Comparison of ENCODE assay signal across 16 cellular contexts in the genomic region with DNA sequence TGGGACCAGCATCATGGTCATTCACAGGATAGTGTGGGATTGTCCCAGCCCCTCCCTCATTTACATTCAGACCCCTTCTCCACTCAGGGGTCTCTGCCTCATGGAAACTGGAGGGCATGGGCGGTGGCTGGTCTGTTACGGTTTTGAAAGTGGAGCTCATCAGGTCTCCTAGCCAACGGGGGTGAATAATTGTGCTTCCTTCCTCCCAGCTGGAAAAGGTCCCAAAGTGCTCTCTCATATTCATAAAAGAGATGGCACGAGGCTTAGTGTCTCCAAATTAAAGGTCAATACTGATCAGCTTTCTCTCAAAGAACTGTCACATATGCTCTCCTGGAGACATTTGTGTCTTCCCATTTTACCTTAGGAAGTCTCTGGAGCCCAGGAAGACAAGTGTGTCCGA. TPM values are rescaled to one million over a fixed set of nuclear protein-coding genes. Genes with fewer than 3 reads are reported as not detected.
DNase-seq lines count a peak whose midpoint lies in the region; ATAC-seq and TF ChIP-seq lines count a peak whose summit lies in the region.
"Had no signal": no experiment of that assay in that cellular context is flagged by ENCODE, and none has a peak within 500 bp of the region (broad histone marks: within the 10 kb centered on the region; RNA-seq: fewer than 3 reads in every experiment).

No MANE protein-coding gene starts in this region.

- DNase-seq in NT2/D1 (ENCODE audit: low read depth, low spot score), result no peak
- DNase-seq in endodermal cell, result no peak
- DNase-seq in nephron progenitor cell, result no peak
- no peak for DNase-seq in NCI-H2029 treated with DMSO at 0.1 percent for 48 hours (lab: John Stamatoyannopoulos, UW)
- no peak for DNase-seq in putamen (ENCODE audit: low spot score)
- no peak for DNase-seq in NCI-H187 treated with DMSO at 0.1 percent for 48 hours (lab: John Stamatoyannopoulos, UW)
- DNase-seq: activated CD4-positive, alpha-beta memory T cell treated with anti-CD3 and anti-CD28 coated beads for 36 hours; amniotic stem cell; NCI-H524 treated with DMSO at 0.1 percent for 48 hours; occipital lobe; tibial artery had no signal

- H3K9me3 Mint-ChIP-seq in endodermal cell, result no peaks in the 10 kb centered on the region
- peaks cover 4% of the 10 kb centered on the region for H3K9me3 Mint-ChIP-seq in nephron progenitor cell
- H3K9me3 Mint-ChIP-seq: activated CD4-positive, alpha-beta memory T cell treated with anti-CD3 and anti-CD28 coated beads for 36 hours had no signal

- H3K4me3 Mint-ChIP-seq in endodermal cell (peak overlapping the region; percentile 42), nephron progenitor cell (peak overlapping the region; percentile 36)
- H3K4me3 Mint-ChIP-seq: activated CD4-positive, alpha-beta memory T cell treated with anti-CD3 and anti-CD28 coated beads for 36 hours had no signal

- WGBS in endodermal cell (ENCODE audit: insufficient coverage in 1 of 2, insufficient read length in 1 of 2), 2 experiments, result 54 to 66% methylated on average over 5 of the region's 5 CpGs

- peaks cover 0 to 10% (median 0%) of the 10 kb centered on the region in 11 experiments; a peak in 2 of 22 replicates for H3K9me3 ChIP-seq in BLaER1 treated with 17β-estradiol and CSF1 and Interleukin-3, amounts not matched to agents 10 nM and 100 nM (replicated peaks in 1 of 11)
- H3K9me3 ChIP-seq in NT2/D1 (ENCODE audit: insufficient read depth, low read length), result no peaks in the 10 kb centered on the region
- H3K9me3 ChIP-seq in endodermal cell (ENCODE audit: control insufficient read depth, low read length), result no peaks in the 10 kb centered on the region
- H3K9me3 ChIP-seq: BE2C, HAP-1, tibial artery had no signal

- peak overlapping the region; percentile 60 to 89 (median 86) for H3K27ac ChIP-seq in BLaER1 treated with 17β-estradiol and CSF1 and Interleukin-3, amounts not matched to agents 10 nM and 100 nM
- H3K27ac ChIP-seq in endodermal cell (ENCODE audit: low read depth, low read length), result peak overlapping the region; percentile 94
- H3K27ac ChIP-seq: tibial artery had no signal

- no peak for ATAC-seq in GM21528 (IDR thresholded peaks at IDR 0.05; ENCODE audit: low FRiP score, unreplicated experiment)
- ATAC-seq: SK-N-SH treated with all-trans-retinoic acid at 6 μM for 48 hours had no signal

- peaks cover 0 to 20% (median 11%) of the 10 kb centered on the region in 11 experiments; a peak in 10 of 22 replicates for H3K36me3 ChIP-seq in BLaER1 treated with 17β-estradiol and CSF1 and Interleukin-3, amounts not matched to agents 10 nM and 100 nM
- H3K36me3 ChIP-seq in NT2/D1 (ENCODE audit: insufficient read depth, insufficient read length, low read length) (no peaks in the 10 kb centered on the region), endodermal cell (ENCODE audit: control insufficient read depth, insufficient read depth, low read length) (no peaks in the 10 kb centered on the region)
- H3K36me3 ChIP-seq: BE2C, HAP-1, tibial artery had no signal

- H3K4me1 Mint-ChIP-seq in endodermal cell, result peaks cover 65% of the 10 kb centered on the region
- H3K4me1 Mint-ChIP-seq in nephron progenitor cell, result peaks cover 93% of the 10 kb centered on the region

- peak overlapping the region; percentile 15 to 60 (median 45); a peak in 18 of 20 replicates for H3K4me3 ChIP-seq in BLaER1 treated with 17β-estradiol and CSF1 and Interleukin-3, amounts not matched to agents 10 nM and 100 nM
- H3K4me3 ChIP-seq in NT2/D1 (ENCODE audit: insufficient read length, low read depth) (no peak overlapping the region), endodermal cell (ENCODE audit: low read length) (peak overlapping the region; percentile 64)
- H3K4me3 ChIP-seq: HAP-1, tibial artery had no signal

- H3K4me1 ChIP-seq in BLaER1 treated with 17β-estradiol and CSF1 and Interleukin-3, amounts not matched to agents 10 nM and 100 nM, result peaks cover 86 to 100% (median 89%) of the 10 kb centered on the region in 10 experiments
- H3K4me1 ChIP-seq in NT2/D1 (ENCODE audit: insufficient read depth, insufficient read length), result peaks cover 11% of the 10 kb centered on the region
- H3K4me1 ChIP-seq in endodermal cell (ENCODE audit: control insufficient read depth, insufficient read depth, low read length), result peaks cover 43% of the 10 kb centered on the region

- H3K27me3 ChIP-seq in BLaER1 treated with 17β-estradiol and CSF1 and Interleukin-3, amounts not matched to agents 10 nM and 100 nM, result no peaks in the 10 kb centered on the region
- H3K27me3 ChIP-seq in NT2/D1 (ENCODE audit: insufficient read depth, insufficient read length) (no peaks in the 10 kb centered on the region), endodermal cell (ENCODE audit: control insufficient read depth, insufficient read depth, low read length, poor library complexity, severe bottlenecking) (no peaks in the 10 kb centered on the region)
- H3K27me3 ChIP-seq: BE2C, tibial artery had no signal

- H4K20me1 ChIP-seq in BLaER1 treated with 17β-estradiol and CSF1 and Interleukin-3, amounts not matched to agents 10 nM and 100 nM, result peaks cover 27 to 100% (median 92%) of the 10 kb centered on the region in 11 experiments; a peak in 19 of 22 replicates

- H3K36me3 Mint-ChIP-seq in endodermal cell (ENCODE audit: low read depth) (peaks cover 11% of the 10 kb centered on the region), nephron progenitor cell (ENCODE audit: low read depth) (peaks cover 14% of the 10 kb centered on the region)

- TF ChIP-seq CTCF in endodermal cell (conservative IDR thresholded peaks at IDR 0.05) (no peak), nephron progenitor cell (IDR thresholded peaks at IDR 0.05) (no peak)

- H3K4me2 ChIP-seq in BLaER1 treated with 17β-estradiol and CSF1 and Interleukin-3, amounts not matched to agents 10 nM and 100 nM, result peak overlapping the region; percentile 89 to 99 (median 96)

- peak overlapping the region; percentile 26 for H3K27ac Mint-ChIP-seq in endodermal cell
- peak overlapping the region; percentile 28 for H3K27ac Mint-ChIP-seq in nephron progenitor cell
- H3K27ac Mint-ChIP-seq: activated CD4-positive, alpha-beta memory T cell treated with anti-CD3 and anti-CD28 coated beads for 36 hours had no signal

- H3K27me3 Mint-ChIP-seq in endodermal cell (ENCODE audit: insufficient read depth) (no peaks in the 10 kb centered on the region), nephron progenitor cell (ENCODE audit: low read depth, poor library complexity) (no peaks in the 10 kb centered on the region)
- H3K27me3 Mint-ChIP-seq: activated CD4-positive, alpha-beta memory T cell treated with anti-CD3 and anti-CD28 coated beads for 36 hours had no signal

- peak overlapping the region; percentile 59 to 81 (median 75); a peak in 21 of 22 replicates for H3K9ac ChIP-seq in BLaER1 treated with 17β-estradiol and CSF1 and Interleukin-3, amounts not matched to agents 10 nM and 100 nM
- H3K9ac ChIP-seq in NT2/D1 (ENCODE audit: insufficient read length, low read depth) (peak overlapping the region; percentile 13), endodermal cell (ENCODE audit: extremely low read depth, low read length, poor library complexity, severe bottlenecking) (no peak overlapping the region)

RNA-seq across cellular contexts. Expression of gene JARID2, which starts 19.9 kb away (rescaled TPM):
- 10 to 100 TPM; 42.5 to 77.0 TPM for total RNA-seq in endodermal cell
- 45.4 TPM for polyA plus RNA-seq in endodermal cell (2013, experiment 1 of 2)
- polyA plus RNA-seq in endodermal cell (2013, experiment 2 of 2), result 43.3 TPM
